Comparison of ENCODE assay signal across 30 cellular contexts in the genomic region with DNA sequence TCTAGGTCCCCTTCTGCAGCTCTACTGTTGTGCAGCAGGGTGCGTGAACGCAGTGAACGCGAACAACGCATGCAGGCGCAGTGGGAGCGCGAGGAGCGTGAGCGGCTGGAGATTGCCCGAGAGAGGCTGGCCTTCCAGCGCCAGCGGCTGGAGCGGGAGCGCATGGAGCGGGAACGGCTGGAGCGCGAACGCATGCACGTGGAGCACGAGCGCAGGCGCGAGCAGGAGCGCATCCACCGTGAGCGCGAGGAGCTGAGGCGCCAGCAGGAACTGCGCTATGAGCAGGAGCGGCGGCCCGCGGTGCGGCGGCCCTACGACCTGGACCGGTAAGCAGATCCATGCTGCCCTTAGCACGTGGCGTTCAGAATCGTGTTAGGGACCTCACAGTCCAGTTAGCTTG.
"Had no signal": no experiment of that assay in that cellular context is flagged by ENCODE, and none has a peak within 500 bp of the region (broad histone marks: within the 10 kb centered on the region; RNA-seq: fewer than 3 reads in every experiment).

No MANE protein-coding gene starts in this region.

- H3K9me3 ChIP-seq: adrenal gland, ascending aorta, heart left ventricle, neutrophil, right lobe of liver, stomach, thyroid gland, upper lobe of left lung had no signal

- H3K27me3 ChIP-seq: adrenal gland, ascending aorta, cardiac muscle cell, heart left ventricle, neutrophil, right lobe of liver, stomach, thyroid gland, upper lobe of left lung had no signal

- H3K27ac Mint-ChIP-seq: activated CD4-positive, alpha-beta T cell treated with anti-CD3 and anti-CD28 coated beads for 36 hours; activated CD8-positive, alpha-beta memory T cell treated with anti-CD3 and anti-CD28 coated beads, Interleukin-2, amount 10 ng/mL, durations not matched to agents 7 days and 5 days; activated CD8-positive, alpha-beta T cell treated with anti-CD3 and anti-CD28 coated beads, Interleukin-2, amount 10 ng/mL, durations not matched to agents 7 days and 5 days; activated naive CD8-positive, alpha-beta T cell; immature natural killer cell; nephron; stimulated activated effector memory CD8-positive, alpha-beta T cell treated with anti-CD3 and anti-CD28 coated beads, Interleukin-12 subunit alpha, Interleukin-12 subunit beta, amount 100 ng/mL, for 72 hours; T-cell; T-helper 2 cell treated with Interferon-gamma antibody and Interleukin-4, amounts not matched to agents 5 μg/mL and 100 μg/mL, for 36 hours had no signal

- H3K4me1 Mint-ChIP-seq: brain, T-cell had no signal

- H3K9me3 Mint-ChIP-seq: brain; effector memory CD8-positive, alpha-beta T cell; immature natural killer cell; nephron; stimulated activated effector memory CD8-positive, alpha-beta T cell treated with anti-CD3 and anti-CD28 coated beads, Interleukin-12 subunit alpha, Interleukin-12 subunit beta, amount 100 ng/mL, for 72 hours; T-cell; T-helper 2 cell treated with Interferon-gamma antibody and Interleukin-4, amounts not matched to agents 5 μg/mL and 100 μg/mL, for 36 hours had no signal

- DNase-seq: activated CD4-positive, alpha-beta T cell treated with anti-CD3 and anti-CD28 coated beads for 36 hours; activated CD4-positive, CD25-positive, alpha-beta regulatory T cell; activated CD8-positive, alpha-beta memory T cell treated with anti-CD3 and anti-CD28 coated beads, Interleukin-2, amount 10 ng/mL, durations not matched to agents 7 days and 5 days; activated CD8-positive, alpha-beta T cell treated with anti-CD3 and anti-CD28 coated beads, Interleukin-2, amount 10 ng/mL, durations not matched to agents 7 days and 5 days; activated effector memory CD4-positive, alpha-beta T cell treated with Interleukin-2 at 50 U/mL for 16 hours; activated naive CD4-positive, alpha-beta T cell treated with Interleukin-2 at 50 U/mL for 16 hours; cortex of kidney; effector memory CD8-positive, alpha-beta T cell; foreskin fibroblast; heart left ventricle; hypothalamus; immature natural killer cell; stimulated activated CD4-positive, alpha-beta T cell treated with anti-CD3 and anti-CD28 coated beads, Interleukin-4, amount 100 ng/mL, for 24 hours; stomach; T-cell; thyroid gland had no signal

- H3K4me3 Mint-ChIP-seq: activated CD4-positive, alpha-beta T cell treated with anti-CD3 and anti-CD28 coated beads for 36 hours; activated CD8-positive, alpha-beta memory T cell treated with anti-CD3 and anti-CD28 coated beads, Interleukin-2, amount 10 ng/mL, durations not matched to agents 7 days and 5 days; activated CD8-positive, alpha-beta T cell treated with anti-CD3 and anti-CD28 coated beads, Interleukin-2, amount 10 ng/mL, durations not matched to agents 7 days and 5 days; activated naive CD8-positive, alpha-beta T cell; brain; effector memory CD8-positive, alpha-beta T cell; immature natural killer cell; nephron; stimulated activated effector memory CD8-positive, alpha-beta T cell treated with anti-CD3 and anti-CD28 coated beads, Interleukin-12 subunit alpha, Interleukin-12 subunit beta, amount 100 ng/mL, for 72 hours; T-cell; T-helper 2 cell treated with Interferon-gamma antibody and Interleukin-4, amounts not matched to agents 5 μg/mL and 100 μg/mL, for 36 hours had no signal

- H3K4me1 ChIP-seq: ascending aorta, heart left ventricle, stomach, thyroid gland, upper lobe of left lung had no signal

- H3K27me3 Mint-ChIP-seq: activated CD4-positive, alpha-beta T cell treated with anti-CD3 and anti-CD28 coated beads for 36 hours; activated CD8-positive, alpha-beta memory T cell treated with anti-CD3 and anti-CD28 coated beads, Interleukin-2, amount 10 ng/mL, durations not matched to agents 7 days and 5 days; activated naive CD8-positive, alpha-beta T cell; effector memory CD8-positive, alpha-beta T cell; T-cell had no signal

- H3K4me3 ChIP-seq: adrenal gland, ascending aorta, cardiac muscle cell, heart left ventricle, lung, right lobe of liver, skin epidermis, stomach, thyroid gland, upper lobe of left lung had no signal

- H3K27ac ChIP-seq: adrenal gland, ascending aorta, cardiac muscle cell, heart left ventricle, neutrophil, right lobe of liver, skin epidermis, stomach, thyroid gland, upper lobe of left lung had no signal

- ATAC-seq: activated CD4-positive, alpha-beta T cell treated with anti-CD3 and anti-CD28 coated beads for 36 hours; activated CD8-positive, alpha-beta memory T cell treated with anti-CD3 and anti-CD28 coated beads, Interleukin-2, amount 10 ng/mL, durations not matched to agents 7 days and 5 days; activated CD8-positive, alpha-beta T cell treated with anti-CD3 and anti-CD28 coated beads, Interleukin-2, amount 10 ng/mL, durations not matched to agents 7 days and 5 days; effector memory CD8-positive, alpha-beta T cell; left lobe of liver; right lobe of liver; stimulated activated effector memory CD8-positive, alpha-beta T cell treated with anti-CD3 and anti-CD28 coated beads, Interleukin-12 subunit alpha, Interleukin-12 subunit beta, amount 100 ng/mL, for 72 hours; T-cell had no signal
